Comparison of ENCODE assay signal across 28 cellular contexts in the genomic region with DNA sequence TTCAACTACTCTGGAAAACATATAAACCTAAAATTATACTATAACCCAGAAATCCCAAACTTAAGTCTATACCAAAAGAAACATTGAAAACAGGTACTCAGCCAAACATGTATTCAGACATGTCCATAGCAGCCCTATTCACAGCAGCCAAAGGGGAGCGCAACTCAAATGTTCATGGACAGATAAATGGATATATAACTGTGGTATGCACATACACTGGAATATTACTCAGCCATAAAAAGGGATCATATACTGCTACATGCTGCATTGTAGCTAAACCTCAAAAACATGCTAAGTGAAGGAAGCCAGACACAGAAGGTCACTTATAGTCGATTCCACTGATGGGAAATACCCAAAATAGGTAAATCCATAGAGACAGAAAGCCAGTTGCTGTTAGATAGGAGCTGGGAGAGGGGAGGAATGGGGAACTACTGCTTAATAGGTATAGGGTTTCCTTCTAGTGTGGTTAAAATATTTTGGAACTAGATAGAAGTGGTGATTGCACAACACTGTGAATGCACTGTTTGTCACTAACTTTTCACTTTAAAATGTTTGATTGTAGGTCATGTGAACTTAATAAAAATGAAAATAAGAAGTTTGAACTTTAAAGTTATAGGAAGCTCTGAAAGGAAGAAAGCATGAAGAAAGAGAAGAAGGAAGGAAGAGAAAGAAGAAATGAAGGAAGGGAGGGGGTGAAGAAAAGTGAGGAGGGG.
DNase-seq lines count a peak whose midpoint lies in the region; ATAC-seq, FAIRE-seq and TF ChIP-seq lines count a peak whose summit lies in the region.
"Had no signal": no experiment of that assay in that cellular context is flagged by ENCODE, and none has a peak within 500 bp of the region (broad histone marks: within the 10 kb centered on the region; RNA-seq: fewer than 3 reads in every experiment).

No MANE protein-coding gene starts in this region.

- FAIRE-seq in H1 (lab: Jason Lieb, UNC): no peak
- FAIRE-seq: A549, D721Med, GM12878, GM12892, GM18507 had no signal

- H2AFZ ChIP-seq in SK-N-SH (ENCODE audit: low read depth) (no peak overlapping the region), IMR-90 (replicated peaks; ENCODE audit: low read length, poor library complexity) (no peak overlapping the region), OCI-LY1 (ENCODE audit: low read length) (no peak overlapping the region), H1 (ENCODE audit: low read length) (no peak overlapping the region)

- no peak overlapping the region for H3K4me3 Mint-ChIP-seq in activated naive CD4-positive, alpha-beta T cell treated with anti-CD3 and anti-CD28 coated beads for 36 hours
- H3K4me3 Mint-ChIP-seq: B cell; CD4-positive, alpha-beta T cell; CD8-positive, alpha-beta T cell had no signal

- ATAC-seq in SK-N-SH treated with all-trans-retinoic acid at 6 μM for 48 hours (no peak), IMR-90 (ENCODE audit: low read depth) (no peak), HG02798 (IDR thresholded peaks at IDR 0.05; ENCODE audit: poor library complexity, unreplicated experiment) (no peak)
- ATAC-seq: A549; CD8-positive, alpha-beta T cell; GM12878 had no signal

- H3K56ac ChIP-seq in IMR-90 (ENCODE audit: extremely low read depth, insufficient read depth, low read length): no peak overlapping the region
- H3K56ac ChIP-seq in H1 (replicated peaks; ENCODE audit: insufficient read length, low read depth, low read length): no peak overlapping the region

- no peaks in the 10 kb centered on the region for H3K27me3 Mint-ChIP-seq in activated naive CD4-positive, alpha-beta T cell treated with anti-CD3 and anti-CD28 coated beads for 36 hours (ENCODE audit: low read depth)
- H3K27me3 Mint-ChIP-seq: B cell; CD4-positive, alpha-beta T cell had no signal

- no peaks in the 10 kb centered on the region for H3K9me3 ChIP-seq in SK-N-SH
- no peaks in the 10 kb centered on the region for H3K9me3 ChIP-seq in IMR-90 (ENCODE audit: control insufficient read depth, insufficient read depth, low read length)
- H3K9me3 ChIP-seq in OCI-LY1 (ENCODE audit: low read length): peaks cover 4% of the 10 kb centered on the region; the same call in 1 of the 2 replicates
- H3K9me3 ChIP-seq in H1 (ENCODE audit: insufficient read depth in 2 of 2, low read depth in 1 of 2, low read length in 1 of 2): peaks cover 0 to 2% of the 10 kb centered on the region in 2 experiments; a peak in 1 of 4 replicates
- H3K9me3 ChIP-seq: A549, Caco-2 had no signal

- H4K20me1 ChIP-seq in SK-N-SH (ENCODE audit: insufficient read depth): no peaks in the 10 kb centered on the region
- no peaks in the 10 kb centered on the region for H4K20me1 ChIP-seq in IMR-90 (ENCODE audit: insufficient read depth, low read length)
- no peaks in the 10 kb centered on the region for H4K20me1 ChIP-seq in OCI-LY1 (ENCODE audit: insufficient read depth, low read length)
- H4K20me1 ChIP-seq in H1 (replicated peaks in 1 of 2; ENCODE audit: control insufficient read depth in 1 of 2, insufficient read depth in 2 of 2, low read length in 2 of 2): no peaks in the 10 kb centered on the region
- H4K20me1 ChIP-seq: BLaER1 treated with 17β-estradiol and CSF1 and Interleukin-3, amounts not matched to agents 10 nM and 100 nM had no signal

- no peaks in the 10 kb centered on the region for H3K36me3 Mint-ChIP-seq in activated naive CD4-positive, alpha-beta T cell treated with anti-CD3 and anti-CD28 coated beads for 36 hours (ENCODE audit: low read depth)
- H3K36me3 Mint-ChIP-seq: CD8-positive, alpha-beta T cell had no signal

- H3K18ac ChIP-seq in IMR-90 (ENCODE audit: low read depth, low read length): no peak overlapping the region
- H3K18ac ChIP-seq in H1 (ENCODE audit: extremely low read depth, low read length): no peak overlapping the region

- H4K8ac ChIP-seq in IMR-90 (ENCODE audit: low read depth in 2 of 2, low read length in 2 of 2) (no peak overlapping the region), H1 (ENCODE audit: extremely low read depth, insufficient read depth, low read length) (no peak overlapping the region)

- H3K9ac ChIP-seq in SK-N-SH: no peak overlapping the region
- no peak overlapping the region for H3K9ac ChIP-seq in IMR-90 (ENCODE audit: low read depth, low read length)
- H3K9ac ChIP-seq in OCI-LY1 (ENCODE audit: low read length): no peak overlapping the region
- H3K9ac ChIP-seq in H1 (replicated peaks in 1 of 4; ENCODE audit: extremely low read depth in 1 of 4, low read depth in 3 of 4, low read length in 3 of 4): no peak overlapping the region
- H3K9ac ChIP-seq: BLaER1 treated with 17β-estradiol and CSF1 and Interleukin-3, amounts not matched to agents 10 nM and 100 nM had no signal

- H3K36me3 ChIP-seq in SK-N-SH (replicated peaks in 1 of 2; ENCODE audit: control insufficient read depth in 1 of 2, insufficient read depth in 2 of 2, low read length in 1 of 2): no peaks in the 10 kb centered on the region
- no peaks in the 10 kb centered on the region for H3K36me3 ChIP-seq in IMR-90 (ENCODE audit: control insufficient read depth, insufficient read depth, low read length)
- no peaks in the 10 kb centered on the region; the same call in 1 of the 2 replicates for H3K36me3 ChIP-seq in OCI-LY1 (ENCODE audit: insufficient read depth, low read length)
- H3K36me3 ChIP-seq in H1 (ENCODE audit: control insufficient read depth in 2 of 4, insufficient read depth in 4 of 4, low read length in 3 of 4): no peaks in the 10 kb centered on the region
- H3K36me3 ChIP-seq: BLaER1 treated with 17β-estradiol and CSF1 and Interleukin-3, amounts not matched to agents 10 nM and 100 nM had no signal

- TF ChIP-seq CTCF in SK-N-SH (IDR thresholded peaks at IDR 0.05) (no peak), IMR-90 (conservative IDR thresholded peaks at IDR 0.05; ENCODE audit: low read depth, low read length) (no peak), OCI-LY1 (IDR thresholded peaks at IDR 0.05; ENCODE audit: low read length) (no peak), H1 (IDR thresholded peaks at IDR 0.05; ENCODE audit: control extremely low read depth in 1 of 3, insufficient read depth in 1 of 3, low read depth in 1 of 3, low read length in 3 of 3) (no peak)

- no peaks in the 10 kb centered on the region for H3K4me1 Mint-ChIP-seq in activated naive CD4-positive, alpha-beta T cell treated with anti-CD3 and anti-CD28 coated beads for 36 hours (ENCODE audit: low read depth)

- DNase-seq in SK-N-SH: no peak
- DNase-seq in IMR-90: no peak
- DNase-seq in H1 (ENCODE audit: low read depth in 1 of 2, low spot score in 2 of 2): no peak
- no peak for DNase-seq in DMS114 treated with DMSO at 0.1 percent for 48 hours (lab: John Stamatoyannopoulos, UW; ENCODE audit: unreplicated experiment)
- no peak for DNase-seq in activated naive CD4-positive, alpha-beta T cell treated with anti-CD3 and anti-CD28 coated beads for 36 hours
- DNase-seq: AML-193; Caco-2; Calu3; CD4-positive, alpha-beta T cell; CD8-positive, alpha-beta T cell; DMS153; DMS53; DMS79; DND-41; EL; GDM1 had no signal

- H2AK9ac ChIP-seq in IMR-90 (replicated peaks; ENCODE audit: low read depth, low read length, poor library complexity): no peak overlapping the region

- H2BK20ac ChIP-seq in IMR-90 (ENCODE audit: low read depth, low read length) (no peak overlapping the region), H1 (ENCODE audit: low read length) (no peak overlapping the region)

- H3K4me1 ChIP-seq in SK-N-SH (ENCODE audit: control insufficient read depth in 1 of 2, insufficient read depth in 2 of 2, low read depth in 1 of 2, low read length in 1 of 2): no peaks in the 10 kb centered on the region; a peak in 1 of 4 replicates
- H3K4me1 ChIP-seq in IMR-90 (ENCODE audit: control insufficient read depth, insufficient read depth, low read length): no peaks in the 10 kb centered on the region
- H3K4me1 ChIP-seq in OCI-LY1 (ENCODE audit: insufficient read depth, low read length, severe bottlenecking): peaks cover 78% of the 10 kb centered on the region
- no peaks in the 10 kb centered on the region for H3K4me1 ChIP-seq in H1 (replicated peaks in 1 of 4; ENCODE audit: control insufficient read depth in 3 of 4, insufficient read depth in 4 of 4, low read length in 3 of 4)
- H3K4me1 ChIP-seq: A549, Caco-2 had no signal

- H2BK15ac ChIP-seq in IMR-90 (ENCODE audit: low read depth, low read length) (no peak overlapping the region), H1 (ENCODE audit: low read length) (no peak overlapping the region)

- H3K9me3 Mint-ChIP-seq in activated naive CD4-positive, alpha-beta T cell treated with anti-CD3 and anti-CD28 coated beads for 36 hours: peaks cover 23% of the 10 kb centered on the region

- H3K23me2 ChIP-seq in H1 (ENCODE audit: low read depth, low read length): no peaks in the 10 kb centered on the region; the same call in 1 of the 2 replicates

- H2BK5ac ChIP-seq in IMR-90 (ENCODE audit: low read depth, low read length, poor library complexity, severe bottlenecking) (no peak overlapping the region), H1 (ENCODE audit: low read depth, low read length) (no peak overlapping the region)

- POLR2A ChIA-PET in SK-N-SH (lab: Yijun Ruan, JAX) (no interaction called here), IMR-90 (lab: Charles Lee; ENCODE audit: unreplicated experiment) (no interaction called here), H1 (lab: Charles Lee; ENCODE audit: partially characterized antibody) (no interaction called here)

- no peak overlapping the region for H3K23ac ChIP-seq in IMR-90 (ENCODE audit: low read depth, low read length)
- no peak overlapping the region for H3K23ac ChIP-seq in H1 (ENCODE audit: insufficient read length)

- H2BK120ac ChIP-seq in IMR-90 (ENCODE audit: low read depth, low read length) (no peak overlapping the region), H1 (replicated peaks; ENCODE audit: low read depth, low read length) (no peak overlapping the region)

- H3K4me3 ChIP-seq in SK-N-SH (ENCODE audit: low read depth in 2 of 2, low read length in 1 of 2) (no peak overlapping the region), IMR-90 (ENCODE audit: insufficient read depth, low read depth, low read length) (no peak overlapping the region), OCI-LY1 (ENCODE audit: low read depth, low read length, poor library complexity, severe bottlenecking) (no peak overlapping the region), H1 (ENCODE audit: extremely low read depth in 1 of 4, insufficient read depth in 2 of 4, low read depth in 3 of 4, low read length in 4 of 4) (no peak overlapping the region)
- H3K4me3 ChIP-seq: A549; BLaER1 treated with 17β-estradiol and CSF1 and Interleukin-3, amounts not matched to agents 10 nM and 100 nM; GM12878 had no signal

- H3F3A ChIP-seq in SK-N-SH (replicated peaks; ENCODE audit: insufficient read depth): no peaks in the 10 kb centered on the region
- H3F3A ChIP-seq in OCI-LY1 (ENCODE audit: insufficient read depth, low read length): no peaks in the 10 kb centered on the region

- no peak overlapping the region for H3K4ac ChIP-seq in IMR-90 (ENCODE audit: low read depth, low read length)
- no peak overlapping the region for H3K4ac ChIP-seq in H1 (replicated peaks; ENCODE audit: insufficient read length, low read depth, low read length)

- H3K27me3 ChIP-seq in SK-N-SH (ENCODE audit: insufficient read depth) (no peaks in the 10 kb centered on the region), IMR-90 (ENCODE audit: control insufficient read depth, insufficient read depth, low read length) (peaks cover 5% of the 10 kb centered on the region), OCI-LY1 (ENCODE audit: insufficient read depth, low read length) (no peaks in the 10 kb centered on the region), H1 (replicated peaks in 1 of 4; ENCODE audit: control insufficient read depth in 3 of 4, extremely low read depth in 1 of 4, insufficient read depth in 3 of 4, low read length in 3 of 4) (no peaks in the 10 kb centered on the region)
- H3K27me3 ChIP-seq: BLaER1 treated with 17β-estradiol and CSF1 and Interleukin-3, amounts not matched to agents 10 nM and 100 nM had no signal

- in situ Hi-C loops in IMR-90 (cut with MboI; ENCODE audit: low sequenced_read_pairs): no loop called here

- TF ChIP-seq RAD21 in SK-N-SH (IDR thresholded peaks at IDR 0.05; ENCODE audit: low read length): no peak
- TF ChIP-seq RAD21 in IMR-90 (IDR thresholded peaks at IDR 0.05; ENCODE audit: low read length): no peak
- TF ChIP-seq RAD21 in H1 (IDR thresholded peaks at IDR 0.05 in 1 of 2, conservative IDR thresholded peaks at IDR 0.05 in 1 of 2; ENCODE audit: low read depth in 2 of 2, low read length in 2 of 2): no peak

- H4K91ac ChIP-seq in IMR-90 (ENCODE audit: insufficient read depth, low read depth, low read length) (no peak overlapping the region), H1 (replicated peaks; ENCODE audit: insufficient read length, low read length) (no peak overlapping the region)

- TF ChIP-seq POLR2A in IMR-90 (IDR thresholded peaks at IDR 0.05; ENCODE audit: low read depth, low read length): no peak
- TF ChIP-seq POLR2A in H1 (IDR thresholded peaks at IDR 0.05; ENCODE audit: control extremely low read depth in 1 of 2, low read depth in 2 of 2, low read length in 2 of 2): no peak

- BruUV-seq in IMR-90 (replicated peaks; lab: Mats Ljungman, UMichigan): no TSS peak

- no peak overlapping the region for H3K27ac Mint-ChIP-seq in activated naive CD4-positive, alpha-beta T cell treated with anti-CD3 and anti-CD28 coated beads for 36 hours
- H3K27ac Mint-ChIP-seq: B cell; CD4-positive, alpha-beta T cell; CD8-positive, alpha-beta T cell had no signal

- H3K79me2 ChIP-seq in SK-N-SH (ENCODE audit: insufficient read depth) (no peaks in the 10 kb centered on the region), OCI-LY1 (ENCODE audit: insufficient read depth, low read length) (no peaks in the 10 kb centered on the region), H1 (ENCODE audit: control insufficient read depth in 1 of 2, insufficient read depth in 2 of 2, low read length in 2 of 2) (no peaks in the 10 kb centered on the region)

- no peak overlapping the region for H4K5ac ChIP-seq in IMR-90 (ENCODE audit: low read depth, low read length)
- H4K5ac ChIP-seq in H1 (ENCODE audit: insufficient read length, low read depth, low read length): no peak overlapping the region

- H3K79me1 ChIP-seq in IMR-90 (ENCODE audit: low read depth in 1 of 2, low read length in 2 of 2): no peaks in the 10 kb centered on the region
- H3K79me1 ChIP-seq in H1 (ENCODE audit: low read depth, low read length): no peaks in the 10 kb centered on the region

- 35% methylated on average over 2 of the region's 2 CpGs for WGBS in SK-N-SH (ENCODE audit: low lambda C conversion rate)
- WGBS in IMR-90 (ENCODE audit: extremely low coverage in 2 of 2, insufficient read length in 1 of 2), 2 experiments: no CpG with 5 or more reads among the region's 2 CpGs
- 87% methylated on average over 2 of the region's 2 CpGs; no CpG with 5 or more reads in 1 of the 2 experiments for WGBS in H1 (ENCODE audit: extremely low coverage in 1 of 2, insufficient coverage in 1 of 2, insufficient read length in 1 of 2, insufficient replicate concordance in 2 of 2, low coverage in 1 of 2, low lambda C conversion rate in 2 of 2, missing lambda C conversion rate in 1 of 2), 2 experiments

- H3K9me1 ChIP-seq in IMR-90 (ENCODE audit: insufficient read depth, low read length): no peaks in the 10 kb centered on the region

- intact Hi-C loops in IMR-90 (cut with micrococcal nuclease): no loop called here
- intact Hi-C loops in activated naive CD4-positive, alpha-beta T cell treated with anti-CD3 and anti-CD28 coated beads for 36 hours (cut with micrococcal nuclease): no loop called here

- H3K14ac ChIP-seq in IMR-90 (replicated peaks; ENCODE audit: low read depth, low read length) (no peak overlapping the region), H1 (ENCODE audit: insufficient read length) (no peak overlapping the region)

- H3K9me2 ChIP-seq in SK-N-SH (no peaks in the 10 kb centered on the region), OCI-LY1 (ENCODE audit: low read depth, low read length) (no peaks in the 10 kb centered on the region)

- no peak for TF ChIP-seq EP300 in SK-N-SH (IDR thresholded peaks at IDR 0.05; ENCODE audit: borderline replicate concordance in 1 of 2, low read depth in 1 of 2, low read length in 1 of 2)
- no peak for TF ChIP-seq EP300 in H1 (IDR thresholded peaks at IDR 0.05; ENCODE audit: borderline replicate concordance in 1 of 2, low read depth in 2 of 2, low read length in 2 of 2)

- H2AK5ac ChIP-seq in IMR-90 (ENCODE audit: low read depth, low read length) (no peak overlapping the region), H1 (ENCODE audit: low read depth, low read length) (no peak overlapping the region)

- dilution Hi-C loops in IMR-90 (cut with HindIII; ENCODE audit: low sequenced_read_pairs, unreplicated experiment): no loop called here

- no peak overlapping the region for H2BK12ac ChIP-seq in H1 (ENCODE audit: low read depth, low read length)

- H3K27ac ChIP-seq in SK-N-SH (ENCODE audit: low read depth in 2 of 2, low read length in 1 of 2) (no peak overlapping the region), IMR-90 (ENCODE audit: insufficient read depth, low read length) (no peak overlapping the region), OCI-LY1 (ENCODE audit: low read depth, low read length, poor library complexity, severe bottlenecking) (peak overlapping the region; percentile 27), H1 (ENCODE audit: low read depth, low read length) (no peak overlapping the region)
- H3K27ac ChIP-seq: 22Rv1; A549; BLaER1 treated with 17β-estradiol and CSF1 and Interleukin-3, amounts not matched to agents 10 nM and 100 nM; C4-2B had no signal

- no peak overlapping the region for H3K4me2 ChIP-seq in SK-N-SH
- H3K4me2 ChIP-seq in IMR-90 (ENCODE audit: low read depth, low read length): no peak overlapping the region
- H3K4me2 ChIP-seq in OCI-LY1 (ENCODE audit: low read length): no peak overlapping the region
- no peak overlapping the region for H3K4me2 ChIP-seq in H1 (ENCODE audit: insufficient read depth in 1 of 2, low read depth in 2 of 2, low read length in 2 of 2)
- H3K4me2 ChIP-seq: A549; BLaER1 treated with 17β-estradiol and CSF1 and Interleukin-3, amounts not matched to agents 10 nM and 100 nM had no signal

- CTCF ChIA-PET in SK-N-SH (lab: Yijun Ruan, JAX): no interaction called here
- CTCF ChIA-PET in IMR-90 (lab: Yijun Ruan, JAX): no interaction called here
- CTCF ChIA-PET in H1 (lab: Charles Lee; ENCODE audit: partially characterized antibody): no interaction called here
- CTCF ChIA-PET in activated naive CD4-positive, alpha-beta T cell treated with anti-CD3 and anti-CD28 coated beads for 36 hours (lab: Charles Lee): no interaction called here
